ENCODE assay signal across 22 cellular contexts in genomic region chr9:90013778-90014177, GRCh38.
"Had no signal": no experiment of that assay in that cellular context is flagged by ENCODE, and none has a peak within 500 bp of the region (broad histone marks: within the 10 kb centered on the region; RNA-seq: fewer than 3 reads in every experiment).

No MANE protein-coding gene starts in this region.

- H3K36me3 ChIP-seq: Peyer's patch, SJCRH30 had no signal

- H3K4me3 ChIP-seq: K562, Peyer's patch, SJCRH30, SK-N-MC had no signal

- H3K4me1 ChIP-seq: Peyer's patch had no signal

- DNase-seq: KG1, MM.1S, NCI-H1092, NCI-H1417 treated with DMSO at 0.1 percent for 48 hours, NCI-H1436 treated with DMSO at 0.1 percent for 48 hours, NCI-H187 treated with DMSO at 0.1 percent for 48 hours, NCI-H2029, NCI-H2227 treated with DMSO at 0.1 percent for 48 hours, NCI-H446, NCI-H524 treated with DMSO at 0.1 percent for 48 hours, NCI-H526 treated with DMSO at 0.1 percent for 48 hours, OCI-M1, PC-3, Peyer's patch, RPMI8226, SHP77, SIG-M5, SJCRH30 had no signal

- H3K27me3 ChIP-seq: Peyer's patch, SJCRH30 had no signal

- H3K9me3 ChIP-seq: Peyer's patch, SJCRH30 had no signal

- ATAC-seq: K562, PC-3, Right ventricle myocardium inferior, SK-N-SH treated with all-trans-retinoic acid at 6 μM for 48 hours had no signal

- H3K27ac ChIP-seq: Peyer's patch, SJCRH30, SK-N-MC had no signal
